In genomic region chr7:127651556-127652332, GRCh38 we compare ENCODE assay signal across 1 cellular context.
TF ChIP-seq lines count a peak whose summit lies in the region.

Gene SND1, plus strand, starts transcription at chr7:127652194. Its CDS starts 180 bp downstream, at chr7:127652374.

TF ChIP-seq in HepG2, 621 proteins besides CTCF, POLR2A, EP300 and RAD21 (continued from another document and continues in another):
- TF ChIP-seq KIAA2018 (CRISPR knock-in tag; IDR thresholded peaks at IDR 0.05; ENCODE audit: borderline replicate concordance): no peak
- no peak for TF ChIP-seq RBAK (CRISPR knock-in tag; IDR thresholded peaks at IDR 0.05)
- peak; percentile 23; the same call in 1 of the 2 replicates for TF ChIP-seq KDM3A (CRISPR knock-in tag; IDR thresholded peaks at IDR 0.05; ENCODE audit: low read depth)
- no peak for TF ChIP-seq RBM22 (optimal IDR thresholded peaks at IDR 0.05; ENCODE audit: low read length)
- TF ChIP-seq, protein P1, sequence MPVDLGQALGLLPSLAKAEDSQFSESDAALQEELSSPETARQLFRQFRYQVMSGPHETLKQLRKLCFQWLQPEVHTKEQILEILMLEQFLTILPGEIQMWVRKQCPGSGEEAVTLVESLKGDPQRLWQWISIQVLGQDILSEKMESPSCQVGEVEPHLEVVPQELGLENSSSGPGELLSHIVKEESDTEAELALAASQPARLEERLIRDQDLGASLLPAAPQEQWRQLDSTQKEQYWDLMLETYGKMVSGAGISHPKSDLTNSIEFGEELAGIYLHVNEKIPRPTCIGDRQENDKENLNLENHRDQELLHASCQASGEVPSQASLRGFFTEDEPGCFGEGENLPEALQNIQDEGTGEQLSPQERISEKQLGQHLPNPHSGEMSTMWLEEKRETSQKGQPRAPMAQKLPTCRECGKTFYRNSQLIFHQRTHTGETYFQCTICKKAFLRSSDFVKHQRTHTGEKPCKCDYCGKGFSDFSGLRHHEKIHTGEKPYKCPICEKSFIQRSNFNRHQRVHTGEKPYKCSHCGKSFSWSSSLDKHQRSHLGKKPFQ (CRISPR knock-in tag; IDR thresholded peaks at IDR 0.05; ENCODE audit: insufficient replicate concordance): peak; percentile 23
- 0 out of 2 replicates have a peak, but pooled peaks have one; percentile 49 for TF ChIP-seq ZNF121 (CRISPR knock-in tag; IDR thresholded peaks at IDR 0.05)
- no peak for TF ChIP-seq CBX5 (CRISPR knock-in tag; IDR thresholded peaks at IDR 0.05; ENCODE audit: borderline replicate concordance)
- TF ChIP-seq CREM (IDR thresholded peaks at IDR 0.05): no peak; the same call in 1 of the 2 replicates
- TF ChIP-seq CREM (CRISPR knock-in tag; IDR thresholded peaks at IDR 0.05): no peak
- peak; percentile 74 for TF ChIP-seq KDM5B (CRISPR knock-in tag; IDR thresholded peaks at IDR 0.05; ENCODE audit: borderline replicate concordance)
- no peak; the same call in none of the 2 replicates for TF ChIP-seq RFX5 (IDR thresholded peaks at IDR 0.05; ENCODE audit: low read depth, low read length)
- peak; percentile 60; the same call in 1 of the 2 replicates for TF ChIP-seq ATF7-NPFF (CRISPR knock-in tag; IDR thresholded peaks at IDR 0.05; ENCODE audit: low read depth)
- TF ChIP-seq ZFP36L1 (CRISPR knock-in tag; IDR thresholded peaks at IDR 0.05): no peak
- TF ChIP-seq, protein P2, sequence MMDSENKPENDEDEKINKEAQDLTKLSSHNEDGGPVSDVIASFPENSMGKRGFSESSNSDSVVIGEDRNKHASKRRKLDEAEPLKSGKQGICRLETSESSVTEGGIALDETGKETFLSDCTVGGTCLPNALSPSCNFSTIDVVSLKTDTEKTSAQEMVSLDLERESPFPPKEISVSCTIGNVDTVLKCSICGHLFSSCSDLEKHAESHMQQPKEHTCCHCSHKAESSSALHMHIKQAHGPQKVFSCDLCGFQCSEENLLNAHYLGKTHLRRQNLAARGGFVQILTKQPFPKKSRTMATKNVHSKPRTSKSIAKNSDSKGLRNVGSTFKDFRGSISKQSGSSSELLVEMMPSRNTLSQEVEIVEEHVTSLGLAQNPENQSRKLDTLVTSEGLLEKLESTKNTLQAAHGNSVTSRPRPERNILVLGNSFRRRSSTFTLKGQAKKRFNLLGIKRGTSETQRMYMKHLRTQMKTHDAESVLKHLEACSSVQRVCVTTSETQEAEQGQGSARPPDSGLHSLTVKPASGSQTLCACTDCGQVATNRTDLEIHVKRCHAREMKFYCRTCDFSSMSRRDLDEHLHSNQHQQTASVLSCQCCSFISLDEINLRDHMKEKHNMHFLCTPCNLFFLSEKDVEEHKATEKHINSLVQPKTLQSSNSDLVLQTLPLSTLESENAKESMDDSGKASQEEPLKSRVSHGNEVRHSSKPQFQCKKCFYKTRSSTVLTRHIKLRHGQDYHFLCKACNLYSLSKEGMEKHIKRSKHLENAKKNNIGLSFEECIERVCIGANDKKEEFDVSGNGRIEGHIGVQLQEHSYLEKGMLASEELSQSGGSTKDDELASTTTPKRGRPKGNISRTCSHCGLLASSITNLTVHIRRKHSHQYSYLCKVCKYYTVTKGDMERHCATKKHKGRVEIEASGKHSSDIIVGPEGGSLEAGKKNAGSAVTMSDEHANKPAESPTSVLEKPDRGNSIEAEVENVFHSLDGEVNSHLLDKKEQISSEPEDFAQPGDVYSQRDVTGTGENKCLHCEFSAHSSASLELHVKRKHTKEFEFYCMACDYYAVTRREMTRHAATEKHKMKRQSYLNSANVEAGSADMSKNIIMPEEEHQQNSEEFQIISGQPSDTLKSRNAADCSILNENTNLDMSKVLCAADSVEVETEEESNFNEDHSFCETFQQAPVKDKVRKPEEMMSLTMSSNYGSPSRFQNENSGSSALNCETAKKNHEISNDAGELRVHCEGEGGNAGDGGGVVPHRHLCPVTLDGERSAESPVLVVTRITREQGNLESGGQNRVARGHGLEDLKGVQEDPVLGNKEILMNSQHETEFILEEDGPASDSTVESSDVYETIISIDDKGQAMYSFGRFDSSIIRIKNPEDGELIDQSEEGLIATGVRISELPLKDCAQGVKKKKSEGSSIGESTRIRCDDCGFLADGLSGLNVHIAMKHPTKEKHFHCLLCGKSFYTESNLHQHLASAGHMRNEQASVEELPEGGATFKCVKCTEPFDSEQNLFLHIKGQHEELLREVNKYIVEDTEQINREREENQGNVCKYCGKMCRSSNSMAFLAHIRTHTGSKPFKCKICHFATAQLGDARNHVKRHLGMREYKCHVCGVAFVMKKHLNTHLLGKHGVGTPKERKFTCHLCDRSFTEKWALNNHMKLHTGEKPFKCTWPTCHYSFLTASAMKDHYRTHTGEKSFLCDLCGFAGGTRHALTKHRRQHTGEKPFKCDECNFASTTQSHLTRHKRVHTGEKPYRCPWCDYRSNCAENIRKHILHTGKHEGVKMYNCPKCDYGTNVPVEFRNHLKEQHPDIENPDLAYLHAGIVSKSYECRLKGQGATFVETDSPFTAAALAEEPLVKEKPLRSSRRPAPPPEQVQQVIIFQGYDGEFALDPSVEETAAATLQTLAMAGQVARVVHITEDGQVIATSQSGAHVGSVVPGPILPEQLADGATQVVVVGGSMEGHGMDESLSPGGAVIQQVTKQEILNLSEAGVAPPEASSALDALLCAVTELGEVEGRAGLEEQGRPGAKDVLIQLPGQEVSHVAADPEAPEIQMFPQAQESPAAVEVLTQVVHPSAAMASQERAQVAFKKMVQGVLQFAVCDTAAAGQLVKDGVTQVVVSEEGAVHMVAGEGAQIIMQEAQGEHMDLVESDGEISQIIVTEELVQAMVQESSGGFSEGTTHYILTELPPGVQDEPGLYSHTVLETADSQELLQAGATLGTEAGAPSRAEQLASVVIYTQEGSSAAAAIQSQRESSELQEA (CRISPR knock-in tag; IDR thresholded peaks at IDR 0.05; ENCODE audit: not compliant biosample characterization): peak; percentile 67
- TF ChIP-seq ZNF660 (CRISPR knock-in tag; IDR thresholded peaks at IDR 0.05; ENCODE audit: borderline replicate concordance, low read depth): no peak
- TF ChIP-seq CENPBD1 (CRISPR knock-in tag; IDR thresholded peaks at IDR 0.05; ENCODE audit: borderline replicate concordance, low read depth): no peak
- TF ChIP-seq CENPT (CRISPR knock-in tag; IDR thresholded peaks at IDR 0.05; ENCODE audit: low read depth): peak; percentile 42; the same call in 1 of the 2 replicates
- no peak for TF ChIP-seq MBD4 (IDR thresholded peaks at IDR 0.05; ENCODE audit: borderline replicate concordance, low read length)
- 0 out of 2 replicates have a peak, but pooled peaks have one; percentile 49 for TF ChIP-seq MTA1 (CRISPR knock-in tag; IDR thresholded peaks at IDR 0.05; ENCODE audit: borderline replicate concordance)
- peak; percentile 96 for TF ChIP-seq TAF1 (CRISPR knock-in tag; IDR thresholded peaks at IDR 0.05)
- TF ChIP-seq ZNF142 (CRISPR knock-in tag; IDR thresholded peaks at IDR 0.05): 0 out of 2 replicates have a peak, but pooled peaks have one; percentile 32
- no peak; the same call in 1 of the 2 replicates for TF ChIP-seq ZNF619 (CRISPR knock-in tag; IDR thresholded peaks at IDR 0.05)
- TF ChIP-seq FOXO4 (CRISPR knock-in tag; conservative IDR thresholded peaks at IDR 0.05): no peak
- TF ChIP-seq MAFG (CRISPR knock-in tag; IDR thresholded peaks at IDR 0.05): no peak
- no peak for TF ChIP-seq SNRNP70 (IDR thresholded peaks at IDR 0.05; ENCODE audit: low read depth, low read length)
